9 cellular contexts compared by ENCODE assay signal in genomic region chr10:18660816-18661431, GRCh38.
DNase-seq lines count a peak whose midpoint lies in the region; ATAC-seq and TF ChIP-seq lines count a peak whose summit lies in the region.
"Had no signal": no experiment of that assay in that cellular context is flagged by ENCODE, and none has a peak within 500 bp of the region (broad histone marks: within the 10 kb centered on the region; RNA-seq: fewer than 3 reads in every experiment).

No MANE protein-coding gene starts in this region.

- H3K27ac ChIP-seq in HEK293 (ENCODE audit: extremely low read depth, low read depth, low read length): no peak overlapping the region

- DNase-seq in foreskin fibroblast (no peak), skeletal muscle cell (ENCODE audit: low read depth) (no peak), DMS114 treated with DMSO at 0.1 percent for 48 hours (lab: John Stamatoyannopoulos, UW; ENCODE audit: unreplicated experiment) (no peak), NCI-H2196 treated with DMSO at 0.1 percent for 48 hours (lab: John Stamatoyannopoulos, UW; ENCODE audit: unreplicated experiment) (no peak)
- no peak for DNase-seq in activated effector memory CD4-positive, alpha-beta T cell treated with anti-CD3 and anti-CD28 coated beads, Interleukin-2, amount 50 U/mL, for 16 hours
- DNase-seq: left ventricle myocardium superior had no signal

- H3K9me3 ChIP-seq in HEK293 (ENCODE audit: control insufficient read depth, insufficient read depth, low read depth, low read length): no peaks in the 10 kb centered on the region

- POLR2A ChIA-PET in HEK293 (lab: Yijun Ruan, JAX): no interaction called here

- TF ChIP-seq CTCF in HEK293 (tag by site-specific recombination; IDR thresholded peaks at IDR 0.05) (no peak), WI38 (IDR thresholded peaks at IDR 0.05; ENCODE audit: low read depth, low read length) (no peak), foreskin fibroblast (IDR thresholded peaks at IDR 0.05; ENCODE audit: low read depth, low read length) (no peak)

- H3K36me3 ChIP-seq in HEK293 (ENCODE audit: control insufficient read depth in 2 of 2, insufficient read depth in 1 of 2, low read length in 2 of 2): peaks cover 0 to 6% of the 10 kb centered on the region in 2 experiments; a peak in 1 of 3 replicates

- CTCF ChIA-PET in HEK293 (lab: Yijun Ruan, JAX): no interaction called here

- H3K4me3 ChIP-seq in HEK293 (ENCODE audit: low read depth, low read length): peak overlapping the region; percentile 83
- peak overlapping the region; percentile 81 for H3K4me3 ChIP-seq in WI38 (ENCODE audit: low read depth, low read length)
- H3K4me3 ChIP-seq in foreskin fibroblast (ENCODE audit: low read depth in 1 of 2, low read length in 2 of 2): peak overlapping the region; percentile 97
- H3K4me3 ChIP-seq in skeletal muscle cell (ENCODE audit: low read depth, low read length): peak overlapping the region; percentile 96

- H3K4me1 ChIP-seq in HEK293 (ENCODE audit: control insufficient read depth, insufficient read depth, low read length): peaks cover 13% of the 10 kb centered on the region

- no peak for ATAC-seq in GM18909 (IDR thresholded peaks at IDR 0.05; ENCODE audit: poor library complexity, unreplicated experiment)
- ATAC-seq: left ventricle myocardium superior had no signal

TF ChIP-seq in HEK293, 187 proteins besides CTCF, POLR2A, EP300 and RAD21:
- TF ChIP-seq PRDM1 (tag by site-specific recombination; IDR thresholded peaks at IDR 0.05): peak; percentile 80
- no peak for TF ChIP-seq ZNF2 (tag by site-specific recombination; IDR thresholded peaks at IDR 0.05)
TF ChIP-seq in HEK293: peak in this region for 1.
